Comparison of ENCODE assay signal across 1 cellular context in the genomic region with DNA sequence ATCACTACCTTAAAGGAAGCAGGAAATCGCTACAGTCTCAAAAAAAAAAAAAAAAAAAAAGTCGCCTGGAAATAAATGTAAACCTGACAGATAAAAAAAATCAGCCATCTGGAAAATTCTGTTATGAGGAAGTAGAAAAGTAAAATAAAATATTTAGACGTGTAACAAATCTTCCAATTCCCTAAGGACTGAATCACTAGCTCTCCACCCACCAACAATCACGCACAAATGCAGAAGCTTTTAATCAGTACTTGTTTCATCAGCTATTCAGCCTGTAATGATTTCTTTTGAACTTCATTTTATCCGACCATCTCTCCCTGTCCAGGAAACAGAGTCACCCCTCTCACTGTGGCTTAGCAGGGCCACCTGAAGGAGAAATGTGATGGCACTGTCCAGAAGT.
TF ChIP-seq lines count a peak whose summit lies in the region.

No MANE protein-coding gene starts in this region.

TF ChIP-seq in IMR-90, 13 proteins besides CTCF, POLR2A, EP300 and RAD21:
- TF ChIP-seq MAFK (IDR thresholded peaks at IDR 0.05; ENCODE audit: low read depth, low read length) = no peak
- peak; percentile 34; the same call in 1 of the 2 replicates for TF ChIP-seq FOS (IDR thresholded peaks at IDR 0.05; ENCODE audit: low read depth, low read length)
